Comparison of ENCODE assay signal across 1 cellular context in the genomic region with DNA sequence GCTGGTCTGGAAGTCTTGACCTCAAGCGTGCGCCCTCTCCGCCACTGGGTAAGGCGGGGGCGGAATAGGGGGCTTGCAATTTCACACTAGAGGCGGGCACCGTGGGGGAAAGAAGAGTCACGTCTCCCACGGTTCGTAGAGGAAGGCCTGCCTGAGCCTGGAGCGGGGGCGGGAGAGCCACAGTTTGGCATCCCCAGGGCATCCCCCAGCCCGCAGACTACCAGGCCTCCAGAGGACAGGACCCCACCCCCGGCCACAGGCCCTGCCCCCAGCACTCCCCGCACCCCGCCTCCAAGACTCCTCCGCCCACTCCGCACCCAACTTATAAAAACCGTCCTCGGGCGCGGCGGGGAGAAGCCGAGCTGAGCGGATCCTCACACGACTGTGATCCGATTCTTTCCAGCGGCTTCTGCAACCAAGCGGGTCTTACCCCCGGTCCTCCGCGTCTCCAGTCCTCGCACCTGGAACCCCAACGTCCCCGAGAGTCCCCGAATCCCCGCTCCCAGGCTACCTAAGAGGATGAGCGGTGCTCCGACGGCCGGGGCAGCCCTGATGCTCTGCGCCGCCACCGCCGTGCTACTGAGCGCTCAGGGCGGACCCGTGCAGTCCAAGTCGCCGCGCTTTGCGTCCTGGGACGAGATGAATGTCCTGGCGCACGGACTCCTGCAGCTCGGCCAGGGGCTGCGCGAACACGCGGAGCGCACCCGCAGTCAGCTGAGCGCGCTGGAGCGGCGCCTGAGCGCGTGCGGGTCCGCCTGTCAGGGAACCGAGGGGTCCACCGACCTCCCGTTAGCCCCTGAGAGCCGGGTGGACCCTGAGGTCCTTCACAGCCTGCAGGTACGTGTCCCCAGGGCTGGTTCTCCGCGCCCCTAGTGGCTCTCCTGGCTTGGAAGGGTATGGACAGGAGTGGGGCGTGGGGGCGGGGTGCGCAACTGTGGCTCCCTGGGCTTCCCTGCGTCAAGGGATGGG.
TF ChIP-seq lines count a peak whose summit lies in the region.

A gene with protein sequence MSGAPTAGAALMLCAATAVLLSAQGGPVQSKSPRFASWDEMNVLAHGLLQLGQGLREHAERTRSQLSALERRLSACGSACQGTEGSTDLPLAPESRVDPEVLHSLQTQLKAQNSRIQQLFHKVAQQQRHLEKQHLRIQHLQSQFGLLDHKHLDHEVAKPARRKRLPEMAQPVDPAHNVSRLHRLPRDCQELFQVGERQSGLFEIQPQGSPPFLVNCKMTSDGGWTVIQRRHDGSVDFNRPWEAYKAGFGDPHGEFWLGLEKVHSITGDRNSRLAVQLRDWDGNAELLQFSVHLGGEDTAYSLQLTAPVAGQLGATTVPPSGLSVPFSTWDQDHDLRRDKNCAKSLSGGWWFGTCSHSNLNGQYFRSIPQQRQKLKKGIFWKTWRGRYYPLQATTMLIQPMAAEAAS (plus strand): TSS at position 353 of the 969 bp plus-strand sequence. CDS start 167 bp downstream, at position 520.

TF ChIP-seq in K562, 482 proteins besides CTCF, POLR2A, EP300 and RAD21 (continued from another document):
- TF ChIP-seq, protein P1, sequence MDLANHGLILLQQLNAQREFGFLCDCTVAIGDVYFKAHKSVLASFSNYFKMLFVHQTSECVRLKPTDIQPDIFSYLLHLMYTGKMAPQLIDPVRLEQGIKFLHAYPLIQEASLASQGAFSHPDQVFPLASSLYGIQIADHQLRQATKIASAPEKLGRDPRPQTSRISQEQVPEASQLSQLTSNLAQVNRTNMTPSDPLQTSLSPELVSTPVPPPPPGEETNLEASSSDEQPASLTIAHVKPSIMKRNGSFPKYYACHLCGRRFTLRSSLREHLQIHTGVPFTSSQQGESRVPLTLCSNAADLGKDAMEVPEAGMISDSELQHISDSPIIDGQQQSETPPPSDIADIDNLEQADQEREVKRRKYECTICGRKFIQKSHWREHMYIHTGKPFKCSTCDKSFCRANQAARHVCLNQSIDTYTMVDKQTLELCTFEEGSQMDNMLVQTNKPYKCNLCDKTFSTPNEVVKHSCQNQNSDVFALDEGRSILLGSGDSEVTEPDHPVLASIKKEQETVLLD (IDR thresholded peaks at IDR 0.05), result 0 out of 2 replicates have a peak, but pooled peaks have one; percentile 20
- TF ChIP-seq MTA3 (IDR thresholded peaks at IDR 0.05; ENCODE audit: borderline replicate concordance) (peak; percentile 48; the same call in 1 of the 2 replicates), NFIC (IDR thresholded peaks at IDR 0.05) (peak; percentile 29; the same call in 1 of the 2 replicates), TBP (optimal IDR thresholded peaks at IDR 0.05; ENCODE audit: low read depth, low read length) (peak; percentile 18), MYC (IDR thresholded peaks at IDR 0.05; ENCODE audit: low read depth, low read length) (0 out of 2 replicates have a peak, but pooled peaks have one; percentile 18), MYC (CRISPR knock-in tag; IDR thresholded peaks at IDR 0.05; ENCODE audit: borderline replicate concordance, low read depth) (no peak), NRF1 (conservative IDR thresholded peaks at IDR 0.05 in 1 of 2, IDR thresholded peaks at IDR 0.05 in 1 of 2) (peak; percentile 67 to 73), TRIM24 (IDR thresholded peaks at IDR 0.05) (no peak), NCOA6 (IDR thresholded peaks at IDR 0.05) (peak; percentile 62; the same call in 1 of the 2 replicates), FOXP1 (CRISPR knock-in tag; IDR thresholded peaks at IDR 0.05) (0 out of 2 replicates have a peak, but pooled peaks have one; percentile 36), HDAC2 (IDR thresholded peaks at IDR 0.05) (0 out of 2 replicates have a peak, but pooled peaks have one; percentile 25)
